In the genomic region with DNA sequence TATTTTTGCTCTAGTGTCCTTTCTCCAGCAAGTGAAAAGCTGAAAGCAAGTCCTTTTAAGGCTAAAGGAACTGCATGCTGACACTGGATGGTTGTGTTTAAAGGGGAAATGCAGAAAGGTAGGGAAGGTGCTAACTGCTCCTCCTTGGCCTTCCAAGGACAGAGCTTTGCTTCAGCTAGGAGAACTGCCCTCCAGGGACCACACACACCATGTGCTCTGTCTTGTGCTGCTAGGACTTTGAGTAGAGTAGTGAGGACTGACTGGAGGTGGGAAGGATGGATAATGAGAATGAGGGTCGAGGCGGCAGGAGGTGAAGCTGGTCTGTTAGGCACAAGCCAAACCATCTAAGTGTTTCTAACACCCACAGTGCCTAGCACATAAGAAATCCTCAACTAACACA, we compare ENCODE assay signal across 36 cellular contexts.
"Had no signal": no experiment of that assay in that cellular context is flagged by ENCODE, and none has a peak within 500 bp of the region (broad histone marks: within the 10 kb centered on the region; RNA-seq: fewer than 3 reads in every experiment).

No MANE protein-coding gene starts in this region.

- FAIRE-seq: astrocyte, TTC549 had no signal

- DNase-seq: activated B cell treated with CpG ODN at 0.5 μM for 24 hours; activated CD4-positive, alpha-beta memory T cell treated with anti-CD3 and anti-CD28 coated beads for 36 hours; activated CD4-positive, alpha-beta T cell treated with anti-CD3 and anti-CD28 coated beads for 4 hours; activated CD4-positive, alpha-beta T cell treated with anti-CD3 and anti-CD28 coated beads, Interleukin-2, amount 10 ng/mL, durations not matched to agents 24 days and 14 days; activated CD4-positive, alpha-beta T cell treated with anti-CD3 and anti-CD28 coated beads, Interleukin-2, amount 50 U/mL, for 1 hour; activated CD4-positive, alpha-beta T cell treated with anti-CD3 and anti-CD28 coated beads, Interleukin-2, amount 50 U/mL, for 4 hours; activated CD4-positive, CD25-positive, alpha-beta regulatory T cell treated with anti-CD3 and anti-CD28 coated beads, Interleukin-2, amount 50 U/mL, for 72 hours; activated CD8-positive, alpha-beta memory T cell treated with anti-CD3 and anti-CD28 coated beads, Interleukin-2, amount 50 U/mL, for 4 hours; activated CD8-positive, alpha-beta T cell treated with anti-CD3 and anti-CD28 coated beads for 36 hours; activated effector memory CD4-positive, alpha-beta T cell treated with anti-CD3 and anti-CD28 coated beads, Interleukin-2, amount 50 U/mL, for 16 hours; activated gamma-delta T cell treated with Interleukin-2 at 50 U/mL for 16 hours; activated naive CD4-positive, alpha-beta T cell; activated naive CD4-positive, alpha-beta T cell treated with anti-CD3 and anti-CD28 coated beads for 36 hours; activated naive CD4-positive, alpha-beta T cell treated with anti-CD3 and anti-CD28 coated beads, Interleukin-2, amount 50 U/mL, for 16 hours; activated naive CD8-positive, alpha-beta T cell treated with anti-CD3 and anti-CD28 coated beads for 36 hours; activated T-cell treated with anti-CD3 and anti-CD28 coated beads for 4 hours; activated T-cell treated with anti-CD3 and anti-CD28 coated beads, Interleukin-2, amount 50 U/mL, for 1 hour; activated T-cell treated with anti-CD3 and anti-CD28 coated beads, Interleukin-2, amount 50 U/mL, for 4 hours; activated T-cell treated with anti-CD3 and anti-CD28 coated beads, Interleukin-2, amount 50 U/mL, for 72 hours; adrenal gland; amniotic stem cell; aorta; body of pancreas; brain microvascular endothelial cell; central memory CD4-positive, alpha-beta T cell; T-cell; T-helper 17 cell; T-helper 9 cell had no signal

- H3K4me3 Mint-ChIP-seq: activated B cell treated with CpG ODN at 0.5 μM for 24 hours; activated CD4-positive, alpha-beta memory T cell treated with anti-CD3 and anti-CD28 coated beads for 36 hours; activated CD4-positive, alpha-beta T cell treated with anti-CD3 and anti-CD28 coated beads, Interleukin-2, amount 10 ng/mL, durations not matched to agents 24 days and 14 days; activated CD8-positive, alpha-beta T cell treated with anti-CD3 and anti-CD28 coated beads for 36 hours; activated naive CD4-positive, alpha-beta T cell treated with anti-CD3 and anti-CD28 coated beads for 36 hours; activated naive CD8-positive, alpha-beta T cell treated with anti-CD3 and anti-CD28 coated beads for 36 hours; activated T-cell treated with anti-CD3 and anti-CD28 coated beads, Interleukin-2, amount 50 U/mL, for 4 hours; activated T-cell treated with anti-CD3 and anti-CD28 coated beads, Interleukin-2, amount 50 U/mL, for 72 hours; activated T-helper 1 cell treated with anti-CD3 and anti-CD28 coated beads, Interleukin-12 subunit alpha, Interleukin-12 subunit beta, Interleukin-2, Interleukin-4 antibody, amounts not matched to agents 30 ng/mL and 10 ng/mL and 1 ng/mL, durations not matched to agents 14 hours and 24 hours and 36 hours; activated T-helper 17 cell treated with anti-CD3 and anti-CD28 coated beads, Interleukin-2, amount 50 U/mL, for 72 hours; T-cell; T-helper 17 cell; T-helper 2 cell treated with Interferon-gamma antibody and Interleukin-4, amounts not matched to agents 5 μg/mL and 100 μg/mL, for 36 hours had no signal

- H3K9me3 ChIP-seq: adrenal gland, body of pancreas, breast epithelium had no signal

- H3K36me3 Mint-ChIP-seq: activated CD4-positive, alpha-beta memory T cell treated with anti-CD3 and anti-CD28 coated beads for 36 hours; activated naive CD4-positive, alpha-beta T cell treated with anti-CD3 and anti-CD28 coated beads, Interleukin-2, amount 50 U/mL, for 72 hours; activated naive CD8-positive, alpha-beta T cell treated with anti-CD3 and anti-CD28 coated beads for 36 hours; T-cell had no signal

- ATAC-seq: activated CD8-positive, alpha-beta T cell treated with anti-CD3 and anti-CD28 coated beads for 36 hours; activated naive CD4-positive, alpha-beta T cell treated with anti-CD3 and anti-CD28 coated beads, Interleukin-2, amount 50 U/mL, for 72 hours; activated T-cell treated with anti-CD3 and anti-CD28 coated beads, Interleukin-2, amount 50 U/mL, for 4 hours; activated T-cell treated with anti-CD3 and anti-CD28 coated beads, Interleukin-2, amount 50 U/mL, for 72 hours; activated T-helper 17 cell treated with anti-CD3 and anti-CD28 coated beads, Interleukin-2, amount 50 U/mL, for 72 hours; body of pancreas; T-cell; T-helper 17 cell had no signal

- H3K36me3 ChIP-seq: adrenal gland, brain microvascular endothelial cell, breast epithelium had no signal

- H3K27ac ChIP-seq: adrenal gland, body of pancreas, brain microvascular endothelial cell, breast epithelium, VCaP had no signal

- H3K27ac Mint-ChIP-seq: activated B cell treated with CpG ODN at 0.5 μM for 24 hours; activated CD4-positive, alpha-beta memory T cell treated with anti-CD3 and anti-CD28 coated beads for 36 hours; activated CD4-positive, alpha-beta T cell treated with anti-CD3 and anti-CD28 coated beads, Interleukin-2, amount 10 ng/mL, durations not matched to agents 24 days and 14 days; activated CD8-positive, alpha-beta T cell treated with anti-CD3 and anti-CD28 coated beads for 36 hours; activated naive CD4-positive, alpha-beta T cell treated with anti-CD3 and anti-CD28 coated beads for 36 hours; activated naive CD4-positive, alpha-beta T cell treated with anti-CD3 and anti-CD28 coated beads, Interleukin-2, amount 50 U/mL, for 72 hours; activated naive CD8-positive, alpha-beta T cell treated with anti-CD3 and anti-CD28 coated beads for 36 hours; activated T-cell treated with anti-CD3 and anti-CD28 coated beads, Interleukin-2, amount 50 U/mL, for 72 hours; activated T-helper 1 cell treated with anti-CD3 and anti-CD28 coated beads, Interleukin-12 subunit alpha, Interleukin-12 subunit beta, Interleukin-2, Interleukin-4 antibody, amounts not matched to agents 30 ng/mL and 10 ng/mL and 1 ng/mL, durations not matched to agents 14 hours and 24 hours and 36 hours; activated T-helper 17 cell treated with anti-CD3 and anti-CD28 coated beads, Interleukin-2, amount 50 U/mL, for 72 hours; T-cell; T-helper 17 cell; T-helper 2 cell treated with Interferon-gamma antibody and Interleukin-4, amounts not matched to agents 5 μg/mL and 100 μg/mL, for 36 hours had no signal

- H3K4me1 ChIP-seq: adrenal gland, body of pancreas, breast epithelium had no signal

- H3K9me3 Mint-ChIP-seq: activated CD4-positive, alpha-beta memory T cell treated with anti-CD3 and anti-CD28 coated beads for 36 hours; activated CD4-positive, alpha-beta T cell treated with anti-CD3 and anti-CD28 coated beads, Interleukin-2, amount 10 ng/mL, durations not matched to agents 24 days and 14 days; activated T-cell treated with anti-CD3 and anti-CD28 coated beads, Interleukin-2, amount 50 U/mL, for 4 hours; activated T-helper 1 cell treated with anti-CD3 and anti-CD28 coated beads, Interleukin-12 subunit alpha, Interleukin-12 subunit beta, Interleukin-2, Interleukin-4 antibody, amounts not matched to agents 30 ng/mL and 10 ng/mL and 1 ng/mL, durations not matched to agents 14 hours and 24 hours and 36 hours; T-helper 2 cell treated with Interferon-gamma antibody and Interleukin-4, amounts not matched to agents 5 μg/mL and 100 μg/mL, for 36 hours had no signal

- H3K4me3 ChIP-seq: adrenal gland, body of pancreas, breast epithelium had no signal

- H3K4me1 Mint-ChIP-seq: activated B cell treated with CpG ODN at 0.5 μM for 24 hours; activated CD4-positive, alpha-beta T cell treated with anti-CD3 and anti-CD28 coated beads, Interleukin-2, amount 10 ng/mL, durations not matched to agents 24 days and 14 days; activated naive CD8-positive, alpha-beta T cell treated with anti-CD3 and anti-CD28 coated beads for 36 hours; activated T-helper 17 cell treated with anti-CD3 and anti-CD28 coated beads, Interleukin-2, amount 50 U/mL, for 72 hours; T-cell; T-helper 17 cell had no signal

- H3K27me3 ChIP-seq: adrenal gland, body of pancreas, breast epithelium had no signal
